9 cellular contexts compared by ENCODE assay signal in the genomic region with DNA sequence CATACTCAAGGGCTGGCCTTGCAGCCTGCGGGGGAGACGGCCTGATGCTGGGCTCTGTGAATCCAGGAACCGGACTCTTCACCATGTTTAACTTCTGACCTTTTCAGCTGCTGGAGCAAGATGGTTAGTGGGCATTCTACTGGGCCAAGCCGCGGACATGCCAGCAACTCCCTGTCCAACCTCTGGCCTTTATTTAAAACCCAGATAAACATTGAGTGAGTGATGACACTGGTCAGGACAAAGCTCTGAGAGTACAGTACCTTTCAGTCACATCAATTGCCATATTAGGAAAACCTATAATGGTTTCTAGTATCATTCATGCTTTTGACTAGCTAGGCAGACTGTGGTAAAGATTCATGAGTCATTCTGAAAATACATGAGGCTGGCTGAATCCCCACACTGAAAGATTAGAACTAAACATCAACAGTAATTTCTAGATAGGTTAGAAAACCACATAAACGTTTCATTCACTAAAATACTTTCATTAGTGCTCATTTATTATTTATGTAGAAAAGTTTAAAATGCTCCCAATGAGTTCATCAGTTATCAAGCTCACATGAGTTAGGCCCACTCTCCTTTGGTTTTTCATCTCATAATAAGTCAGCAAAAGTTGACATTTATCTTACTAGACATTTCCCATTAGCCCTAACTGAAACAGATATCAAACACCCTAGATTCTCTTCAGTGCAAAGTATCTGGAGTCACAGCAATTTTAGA. TPM values are rescaled to one million over a fixed set of nuclear protein-coding genes. Genes with fewer than 3 reads are reported as not detected.
DNase-seq lines count a peak whose midpoint lies in the region; ATAC-seq and TF ChIP-seq lines count a peak whose summit lies in the region.
"Had no signal": no experiment of that assay in that cellular context is flagged by ENCODE, and none has a peak within 500 bp of the region (broad histone marks: within the 10 kb centered on the region; RNA-seq: fewer than 3 reads in every experiment).

No MANE protein-coding gene starts in this region.

- H2BK20ac ChIP-seq in H9 (ENCODE audit: low read depth, low read length, poor library complexity, severe bottlenecking) = no peak overlapping the region

- no peak overlapping the region for H4K5ac ChIP-seq in H9 (ENCODE audit: insufficient read length, low read depth, low read length)

- H3K23ac ChIP-seq in H9 (ENCODE audit: insufficient read length, low read depth, low read length) = no peak overlapping the region

- H2BK120ac ChIP-seq in H9 (ENCODE audit: low read depth, low read length, poor library complexity, severe bottlenecking) = no peak overlapping the region

- no peaks in the 10 kb centered on the region for H3K9me2 ChIP-seq in PC-3 (replicated peaks; ENCODE audit: low read length)

- no peak overlapping the region for H2BK15ac ChIP-seq in H9 (ENCODE audit: low read depth, low read length)

- H3K27ac Mint-ChIP-seq in H9 = peak overlapping the region in 2 of 3 experiments; percentile 22 to 74; a peak in 2 of 7 replicates

- H2BK12ac ChIP-seq in H9 (ENCODE audit: insufficient read length, low read depth, low read length) = no peak overlapping the region

- peaks cover 7% of the 10 kb centered on the region for H3F3A ChIP-seq in PC-3 (ENCODE audit: low read length, unreplicated experiment)

- H3K4me3 Mint-ChIP-seq in H9 = no peak overlapping the region

- CTCF ChIA-PET in PC-3 (lab: Charles Lee) = interaction anchor here (0.6 to 0.7 kb wide), 2 partner anchors 32 to 182 kb away, joined by 3 to 7 read pairs; no protein-coding TSS in a partner anchor

- no peak overlapping the region for H3K14ac ChIP-seq in H9 (ENCODE audit: insufficient read depth, low read length)

- no peaks in the 10 kb centered on the region for H4K20me1 ChIP-seq in H9 (ENCODE audit: control insufficient read depth, insufficient read depth, insufficient read length)
- H4K20me1 ChIP-seq in PC-3 (ENCODE audit: low read length) = no peaks in the 10 kb centered on the region

- H2BK5ac ChIP-seq in H9 (ENCODE audit: insufficient read length, low read length) = no peak overlapping the region

- H3K9me3 ChIP-seq in H9 (ENCODE audit: control insufficient read depth, low read depth, low read length) (no peaks in the 10 kb centered on the region), PC-3 (ENCODE audit: low read length) (no peaks in the 10 kb centered on the region), right cardiac atrium (ENCODE audit: control insufficient read depth, low read length) (no peaks in the 10 kb centered on the region), prostate gland (no peaks in the 10 kb centered on the region)

- no peak for TF ChIP-seq POLR2A in prostate gland (IDR thresholded peaks at IDR 0.05)

- BruUV-seq in PC-3 (replicated peaks; lab: Mats Ljungman, UMichigan) = no TSS peak

- no peak overlapping the region for H3K4me3 ChIP-seq in PC-3 (ENCODE audit: low read length)
- no peak overlapping the region for H3K4me3 ChIP-seq in right cardiac atrium (ENCODE audit: low read length)
- H3K4me3 ChIP-seq in prostate gland = no peak overlapping the region
- H3K4me3 ChIP-seq: SK-N-MC had no signal

- intact Hi-C loops in PC-3 (cut with micrococcal nuclease) = loop anchor here (5.0 kb wide), 1 partner anchor 99 kb away; the partner anchor contains the start of gene CCSAP
- intact Hi-C loops in right cardiac atrium (cut with DNase I) = no loop called here
- intact Hi-C loops in prostate gland (cut with DNase I) = no loop called here

- peaks cover 13% of the 10 kb centered on the region for H3K27me3 Mint-ChIP-seq in H9 (ENCODE audit: low read depth)

- H3K36me3 ChIP-seq in PC-3 (ENCODE audit: low read depth, low read length) = peaks cover 28% of the 10 kb centered on the region
- H3K36me3 ChIP-seq in prostate gland = no peaks in the 10 kb centered on the region

- H3K27me3 ChIP-seq in H9 (ENCODE audit: insufficient read depth, low read length) (no peaks in the 10 kb centered on the region), PC-3 (ENCODE audit: low read length) (no peaks in the 10 kb centered on the region), right cardiac atrium (ENCODE audit: control insufficient read depth, insufficient read depth) (no peaks in the 10 kb centered on the region), prostate gland (replicated peaks; ENCODE audit: insufficient read depth) (no peaks in the 10 kb centered on the region)

- H3K9ac ChIP-seq in H9 (ENCODE audit: extremely low read depth, insufficient read length, low read length) = no peak overlapping the region
- H3K9ac ChIP-seq in PC-3 (ENCODE audit: low read length) = no peak overlapping the region

- no peaks in the 10 kb centered on the region for H3K79me1 ChIP-seq in H9 (ENCODE audit: insufficient read depth, low read depth, low read length, poor library complexity, severe bottlenecking)

- H3K27ac ChIP-seq in H9 (ENCODE audit: insufficient read length, low read depth, low read length) (no peak overlapping the region), PC-3 (ENCODE audit: low read length) (peak overlapping the region; percentile 52), right cardiac atrium (ENCODE audit: low read length) (peak overlapping the region; percentile 27), prostate gland (no peak overlapping the region)
- H3K27ac ChIP-seq: SK-N-MC had no signal

- H3K4me2 ChIP-seq in H9 (ENCODE audit: insufficient read depth, insufficient read length, low read length) = no peak overlapping the region
- peak overlapping the region; percentile 34 for H3K4me2 ChIP-seq in PC-3 (ENCODE audit: low read length)

- TF ChIP-seq CTCF in H9 (conservative IDR thresholded peaks at IDR 0.05) (no peak), PC-3 (conservative IDR thresholded peaks at IDR 0.05; ENCODE audit: low read depth, low read length) (no peak), prostate gland (IDR thresholded peaks at IDR 0.05) (no peak)

- WGBS in H9 (ENCODE audit: extremely low coverage, insufficient read length, low lambda C conversion rate) = no CpG with 5 or more reads among the region's 6 CpGs
- 48% methylated on average over 6 of the region's 6 CpGs for WGBS in right cardiac atrium
- 75% methylated on average over 6 of the region's 6 CpGs for WGBS in prostate gland

- H3K4me1 Mint-ChIP-seq in H9 = 0 out of 4 replicates have a peak, but pooled peaks cover 0 to 2% of the 10 kb centered on the region in 2 experiments

- no peak overlapping the region for H4K91ac ChIP-seq in H9 (ENCODE audit: insufficient read length, low read depth, low read length)

- H3T11ph ChIP-seq in H9 (ENCODE audit: low read length) = no peak overlapping the region

- H3K9me3 Mint-ChIP-seq in H9 = no peaks in the 10 kb centered on the region

- no peak overlapping the region for H3K18ac ChIP-seq in H9 (ENCODE audit: insufficient read length, low read depth, low read length)

- H3K4ac ChIP-seq in H9 (ENCODE audit: low read depth, low read length) = no peak overlapping the region

- no peak overlapping the region for H3K56ac ChIP-seq in H9 (ENCODE audit: insufficient read length, low read depth, low read length)

- peaks cover 4 to 55% (median 30%) of the 10 kb centered on the region in 3 experiments; a peak in 6 of 7 replicates for H3K36me3 Mint-ChIP-seq in H9 (ENCODE audit: insufficient read depth in 1 of 3, low read depth in 3 of 3)

- no peak overlapping the region for H2AFZ ChIP-seq in H9 (ENCODE audit: low read length)
- no peak overlapping the region for H2AFZ ChIP-seq in PC-3 (ENCODE audit: low read length)

- H3K4me1 ChIP-seq in H9 (ENCODE audit: insufficient read depth, low read length) = no peaks in the 10 kb centered on the region
- peaks cover 19% of the 10 kb centered on the region for H3K4me1 ChIP-seq in PC-3 (ENCODE audit: insufficient read depth, low read length)
- no peaks in the 10 kb centered on the region for H3K4me1 ChIP-seq in right cardiac atrium (ENCODE audit: control insufficient read depth, insufficient read depth, low read length)
- H3K4me1 ChIP-seq in prostate gland (replicated peaks) = no peaks in the 10 kb centered on the region

- DNase-seq in H9 (no peak), PC-3 (peak; percentile 78), right cardiac atrium (no peak), retina (no peak), KG1 (lab: John Stamatoyannopoulos, UW) (no peak), prostate gland (ENCODE audit: low spot score) (no peak), SW480 (ENCODE audit: low spot score) (no peak)

- peak; percentile 98 for ATAC-seq in GM18511 (IDR thresholded peaks at IDR 0.05; ENCODE audit: unreplicated experiment)
- ATAC-seq in PC-3 = peak; percentile 90
- ATAC-seq in right cardiac atrium = peak; percentile 48 to 51

- no peak overlapping the region for H2AK5ac ChIP-seq in H9 (ENCODE audit: insufficient read length, low read length)

- POLR2A ChIA-PET in PC-3 (lab: Charles Lee; ENCODE audit: unreplicated experiment) = interaction anchor here (0.5 to 0.6 kb wide), 2 partner anchors 98 to 99 kb away, joined by 3 to 5 read pairs; partner anchors contain the start of gene CCSAP

- no peaks in the 10 kb centered on the region for H3K23me2 ChIP-seq in H9 (ENCODE audit: insufficient read length, low read depth, low read length, poor library complexity, severe bottlenecking)

- H3K79me2 ChIP-seq in H9 (ENCODE audit: insufficient read depth, low read length) (no peaks in the 10 kb centered on the region), PC-3 (ENCODE audit: low read length) (no peaks in the 10 kb centered on the region)

- no peak overlapping the region for H4K8ac ChIP-seq in H9 (replicated peaks; ENCODE audit: insufficient read length, low read depth, low read length)

RNA-seq across cellular contexts. Expression of gene ACTA1, which starts 7.1 kb away (rescaled TPM):
- total RNA-seq in H9 (2021) (48.5 and 51.3 TPM in 2 replicates), PC-3 (2014; rRNA removed) (0.80 TPM in 1 of 2 replicates, not detected in the other), right cardiac atrium (100 to 1,000 TPM in 3 of 4 donors, 10 to 100 TPM in 1; 54.5 to 833 (median 171) TPM), prostate gland (10 to 100 TPM in 1 of 2 donors, 1 to 10 TPM in 1; 3.9 to 41.3 TPM)
- 1,262 TPM for polyA plus RNA-seq in right cardiac atrium

Comparison
In these comparisons a context has a peak if more than half of its experiments do, and no peak if none do; other contexts are left out.
1. H3K27ac ChIP-seq: peak in PC-3 (single experiment) and right cardiac atrium (single experiment); none in H9 (single experiment) and prostate gland (0 of 2).
2. Peak in every context shown above with its lines, with median percentiles within 50 percentile points of each other: ATAC-seq.